Comparison of ENCODE assay signal across 21 cellular contexts in the genomic region with DNA sequence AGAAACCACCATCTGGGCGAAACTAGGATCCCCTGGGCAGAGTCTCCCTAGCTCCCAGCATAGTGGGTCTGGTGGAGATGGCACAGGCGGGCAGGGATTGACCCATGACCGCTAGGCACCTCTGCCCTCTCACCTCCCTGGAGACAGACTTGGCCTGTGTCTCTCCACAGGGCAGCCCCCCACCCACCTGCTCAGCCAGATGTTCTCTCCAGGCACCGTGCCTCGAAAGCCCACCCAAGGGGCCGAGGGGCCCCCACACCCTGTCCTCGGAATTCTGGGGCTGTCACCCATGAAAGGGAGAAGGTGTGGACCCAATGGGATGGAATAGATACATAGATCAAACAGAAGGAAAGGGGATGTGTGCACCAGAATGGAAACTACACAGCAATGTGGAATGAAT.
"Had no signal": no experiment of that assay in that cellular context is flagged by ENCODE, and none has a peak within 500 bp of the region (broad histone marks: within the 10 kb centered on the region; RNA-seq: fewer than 3 reads in every experiment).

No MANE protein-coding gene starts in this region.

- H3K36me3 ChIP-seq: gastrocnemius medialis, neural progenitor cell, sigmoid colon, tibial nerve, upper lobe of left lung had no signal

- DNase-seq: dermis blood vessel endothelial cell; effector memory CD8-positive, alpha-beta T cell; foreskin fibroblast; left ventricle myocardium superior; mesenchymal stem cell; midbrain; nucleus accumbens; right cardiac atrium; sigmoid colon; stimulated activated CD4-positive, alpha-beta T cell treated with anti-CD3 and anti-CD28 coated beads, Interleukin-4, amount 100 ng/mL, for 4 hours; stimulated activated naive CD8-positive, alpha-beta T cell treated with anti-CD3 and anti-CD28 coated beads, Interleukin-15, Interleukin-2, amounts not matched to agents 100 U/mL and 50 U/mL, for 24 hours; substantia nigra; testis had no signal

- H3K4me2 ChIP-seq: neural progenitor cell had no signal

- H3K4me3 ChIP-seq: coronary artery, gastrocnemius medialis, neural progenitor cell, psoas muscle, sigmoid colon, testis, tibial nerve, upper lobe of left lung had no signal

- ATAC-seq: effector memory CD8-positive, alpha-beta T cell; gastrocnemius medialis; left ventricle myocardium superior; naive thymus-derived CD4-positive, alpha-beta T cell; psoas muscle; right cardiac atrium; stimulated activated memory B cell treated with anti-CD40 and anti-IgM and Interleukin-4, amounts not matched to agents 10 μg/mL and 1 μg/mL and 100 μg/mL, for 72 hours; stimulated activated naive CD8-positive, alpha-beta T cell treated with anti-CD3 and anti-CD28 coated beads, Interleukin-15, Interleukin-2, amounts not matched to agents 100 U/mL and 50 U/mL, for 24 hours had no signal

- H3K27me3 ChIP-seq: gastrocnemius medialis, testis, tibial nerve, upper lobe of left lung had no signal

- H3K27ac ChIP-seq: coronary artery, gastrocnemius medialis, neural progenitor cell, psoas muscle, sigmoid colon, testis, tibial nerve, upper lobe of left lung had no signal

- H3K4me1 ChIP-seq: gastrocnemius medialis, neural progenitor cell, psoas muscle, testis, tibial nerve, upper lobe of left lung had no signal

- H3K9me3 ChIP-seq: gastrocnemius medialis, psoas muscle, sigmoid colon, testis, tibial nerve, upper lobe of left lung had no signal

- H2AFZ ChIP-seq: neural progenitor cell had no signal

- H3K9ac ChIP-seq: neural progenitor cell had no signal
